ENCODE assay signal across 8 cellular contexts in the genomic region with DNA sequence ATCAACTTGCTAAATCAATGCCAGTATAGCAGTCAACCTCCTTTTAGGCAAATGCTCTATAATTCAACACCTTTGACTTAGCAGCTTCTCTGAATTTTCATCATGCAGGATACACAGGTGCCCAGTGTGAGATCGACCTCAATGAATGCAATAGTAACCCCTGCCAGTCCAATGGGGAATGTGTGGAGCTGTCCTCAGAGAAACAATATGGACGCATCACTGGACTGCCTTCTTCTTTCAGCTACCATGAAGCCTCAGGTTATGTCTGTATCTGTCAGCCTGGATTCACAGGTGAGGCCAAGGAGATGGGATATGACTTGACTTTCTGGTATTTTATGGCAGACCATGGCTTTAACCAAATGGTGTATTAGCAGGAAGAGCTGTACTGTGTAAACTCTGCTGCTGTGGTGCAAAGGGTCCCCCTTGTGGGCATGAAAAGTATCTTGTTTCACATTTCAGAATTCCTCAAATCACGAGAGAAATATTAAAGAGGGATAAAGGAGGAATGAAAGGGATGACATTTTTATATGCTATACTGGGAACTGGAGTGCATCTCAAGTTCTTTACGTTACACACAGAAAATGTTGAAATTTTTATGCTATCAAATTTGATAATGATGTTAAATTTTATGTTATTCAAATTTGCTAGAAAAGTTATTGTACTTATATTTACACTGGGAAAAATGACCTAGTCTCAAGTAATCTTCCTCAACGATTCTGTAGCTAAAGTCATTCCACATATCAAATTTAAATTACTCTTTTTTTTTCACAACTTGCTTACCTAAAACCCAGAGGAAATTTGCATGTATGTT.
DNase-seq lines count a peak whose midpoint lies in the region; ATAC-seq and TF ChIP-seq lines count a peak whose summit lies in the region.

No MANE protein-coding gene starts in this region.

- no peaks in the 10 kb centered on the region for H3K9me3 Mint-ChIP-seq in CD4-positive, alpha-beta memory T cell
- no peaks in the 10 kb centered on the region for H3K9me3 Mint-ChIP-seq in stimulated activated naive B cell treated with anti-CD40 and anti-IgM and Interleukin-4, amounts not matched to agents 10 μg/mL and 1 μg/mL and 100 μg/mL, for 72 hours

- H3K27me3 ChIP-seq in CD4-positive, alpha-beta memory T cell (ENCODE audit: insufficient read depth, low read length) = no peaks in the 10 kb centered on the region
- H3K27me3 ChIP-seq in ascending aorta (no peaks in the 10 kb centered on the region), hepatocyte (no peaks in the 10 kb centered on the region)

- POLR2A ChIA-PET in CD4-positive, alpha-beta memory T cell (lab: Charles Lee; ENCODE audit: partially characterized antibody) = interaction anchor here (0.7 kb wide), 1 partner anchor 177 kb away, joined by 4 read pairs; no protein-coding TSS in a partner anchor

- intact Hi-C loops in CD4-positive, alpha-beta memory T cell (cut with micrococcal nuclease) = loop anchor here (5.0 kb wide), 1 partner anchor 35 kb away; no protein-coding TSS in a partner anchor
- intact Hi-C loops in ascending aorta (cut with DNase I) = loop anchor here (2.0 kb wide), 1 partner anchor 176 kb away; no protein-coding TSS in a partner anchor

- 47% methylated on average over 5 of the region's 5 CpGs for WGBS in hepatocyte (ENCODE audit: low lambda C conversion rate, missing lambda C conversion rate)

- peak in 4 of 5 donors; percentile 18 to 29 (median 28) for DNase-seq in CD4-positive, alpha-beta memory T cell
- DNase-seq in NCI-H524 treated with DMSO at 0.1 percent for 48 hours (lab: John Stamatoyannopoulos, UW) (peak; percentile 8), ascending aorta (ENCODE audit: low spot score in 2 of 2) (no peak), hepatocyte (ENCODE audit: low spot score) (peak; percentile 66)
- DNase-seq in stimulated activated naive B cell treated with anti-CD40 and anti-IgM and Interleukin-4, amounts not matched to agents 10 μg/mL and 1 μg/mL and 100 μg/mL, for 72 hours = no peak

- no peaks in the 10 kb centered on the region for H3K27me3 Mint-ChIP-seq in CD4-positive, alpha-beta memory T cell
- H3K27me3 Mint-ChIP-seq in stimulated activated naive B cell treated with anti-CD40 and anti-IgM and Interleukin-4, amounts not matched to agents 10 μg/mL and 1 μg/mL and 100 μg/mL, for 72 hours = no peaks in the 10 kb centered on the region

- no peak overlapping the region for H3K27ac Mint-ChIP-seq in CD4-positive, alpha-beta memory T cell
- H3K27ac Mint-ChIP-seq in stimulated activated naive B cell treated with anti-CD40 and anti-IgM and Interleukin-4, amounts not matched to agents 10 μg/mL and 1 μg/mL and 100 μg/mL, for 72 hours = no peak overlapping the region

- H3K9me2 ChIP-seq in hepatocyte (replicated peaks; ENCODE audit: insufficient read depth) = no peaks in the 10 kb centered on the region

- H3K4me2 ChIP-seq in hepatocyte = no peak overlapping the region

- H3K27ac ChIP-seq in CD4-positive, alpha-beta memory T cell (ENCODE audit: low read depth, low read length) = no peak overlapping the region
- H3K27ac ChIP-seq in ascending aorta (no peak overlapping the region), hepatocyte (no peak overlapping the region)

- CTCF ChIA-PET in CD4-positive, alpha-beta memory T cell (lab: Charles Lee; ENCODE audit: partially characterized antibody) = interaction anchor here (0.6 to 2.2 kb wide), 14 partner anchors 12 to 633 kb away, joined by 3 to 63 read pairs (median 4); no protein-coding TSS in a partner anchor

- TF ChIP-seq CTCF in ascending aorta (IDR thresholded peaks at IDR 0.05) (peak; percentile 24 to 55 (median 32)), hepatocyte (IDR thresholded peaks at IDR 0.05; ENCODE audit: poor library complexity) (peak; percentile 77)

- no peaks in the 10 kb centered on the region for H4K20me1 ChIP-seq in hepatocyte (ENCODE audit: insufficient read depth, poor library complexity, severe bottlenecking)

- no peaks in the 10 kb centered on the region for H3K36me3 Mint-ChIP-seq in CD4-positive, alpha-beta memory T cell
- no peaks in the 10 kb centered on the region for H3K36me3 Mint-ChIP-seq in stimulated activated naive B cell treated with anti-CD40 and anti-IgM and Interleukin-4, amounts not matched to agents 10 μg/mL and 1 μg/mL and 100 μg/mL, for 72 hours

- no peaks in the 10 kb centered on the region for H3K36me3 ChIP-seq in CD4-positive, alpha-beta memory T cell (ENCODE audit: insufficient read depth, low read length)
- H3K36me3 ChIP-seq in ascending aorta (no peaks in the 10 kb centered on the region), hepatocyte (replicated peaks; ENCODE audit: insufficient read depth, low read depth) (no peaks in the 10 kb centered on the region)

- no peak overlapping the region for H3K4me3 Mint-ChIP-seq in CD4-positive, alpha-beta memory T cell
- no peak overlapping the region for H3K4me3 Mint-ChIP-seq in stimulated activated naive B cell treated with anti-CD40 and anti-IgM and Interleukin-4, amounts not matched to agents 10 μg/mL and 1 μg/mL and 100 μg/mL, for 72 hours

- no peaks in the 10 kb centered on the region for H3K4me1 ChIP-seq in CD4-positive, alpha-beta memory T cell (ENCODE audit: insufficient read depth, low read length)
- H3K4me1 ChIP-seq in ascending aorta (no peaks in the 10 kb centered on the region), hepatocyte (ENCODE audit: insufficient read depth) (no peaks in the 10 kb centered on the region)

- peaks cover 0 to 3% (median 1%) of the 10 kb centered on the region in 4 donors for H3K4me1 Mint-ChIP-seq in CD4-positive, alpha-beta memory T cell
- H3K4me1 Mint-ChIP-seq in stimulated activated naive B cell treated with anti-CD40 and anti-IgM and Interleukin-4, amounts not matched to agents 10 μg/mL and 1 μg/mL and 100 μg/mL, for 72 hours = no peaks in the 10 kb centered on the region

- no peak overlapping the region for H3K4me3 ChIP-seq in CD4-positive, alpha-beta memory T cell (ENCODE audit: low read length in 2 of 2)
- no peak overlapping the region for H3K4me3 ChIP-seq in ascending aorta
- H3K4me3 ChIP-seq in hepatocyte = no peak overlapping the region

- no peaks in the 10 kb centered on the region for H3K79me2 ChIP-seq in hepatocyte

- no peaks in the 10 kb centered on the region for H3K9me3 ChIP-seq in CD4-positive, alpha-beta memory T cell (ENCODE audit: control insufficient read depth in 1 of 2, low read length in 2 of 2)
- H3K9me3 ChIP-seq in ascending aorta = no peaks in the 10 kb centered on the region
- no peaks in the 10 kb centered on the region for H3K9me3 ChIP-seq in hepatocyte (ENCODE audit: low read depth)

- no peak overlapping the region for H2AFZ ChIP-seq in hepatocyte

- ATAC-seq in GM18519 (IDR thresholded peaks at IDR 0.05; ENCODE audit: low FRiP score, unreplicated experiment) (peak; percentile 48), HG03159 (IDR thresholded peaks at IDR 0.05; ENCODE audit: unreplicated experiment) (peak; percentile 73), HG03521 (IDR thresholded peaks at IDR 0.05; ENCODE audit: unreplicated experiment) (no peak)
- peak; percentile 54 to 71 for ATAC-seq in stimulated activated naive B cell treated with anti-CD40 and anti-IgM and Interleukin-4, amounts not matched to agents 10 μg/mL and 1 μg/mL and 100 μg/mL, for 72 hours (replicated peaks)

Comparison
In these comparisons a context has a peak if more than half of its experiments do, and no peak if none do; other contexts are left out.
1. DNase-seq: peak in CD4-positive, alpha-beta memory T cell (4 of 5), NCI-H524 treated with DMSO at 0.1 percent for 48 hours (single experiment) and hepatocyte (single experiment); none in ascending aorta (0 of 2) and stimulated activated naive B cell treated with anti-CD40 and anti-IgM and Interleukin-4, amounts not matched to agents 10 μg/mL and 1 μg/mL and 100 μg/mL, for 72 hours (single experiment).